In the genomic region with DNA sequence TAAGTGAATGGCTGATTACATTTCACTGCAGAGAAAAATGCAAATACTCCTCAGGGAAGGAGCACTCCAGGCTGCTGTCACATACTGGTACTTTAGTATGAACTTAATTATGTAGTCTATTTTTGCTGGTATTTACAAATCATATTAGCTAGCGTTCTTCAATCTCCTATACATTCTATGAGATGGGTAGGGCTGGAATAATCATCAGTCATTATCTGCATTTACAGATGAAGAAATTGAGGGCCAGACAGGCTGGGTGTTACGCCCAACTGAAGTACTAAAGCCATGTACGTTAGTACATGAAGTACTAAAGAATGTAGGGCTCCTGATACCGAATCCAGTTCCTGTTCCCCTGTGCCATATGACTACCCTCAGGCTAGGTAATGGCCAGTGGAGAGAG, we compare ENCODE assay signal across 21 cellular contexts. TPM values are rescaled to one million over a fixed set of nuclear protein-coding genes. Genes with fewer than 3 reads are reported as not detected.
A peak's percentile ranks its signal among the peaks of the same experiment; 100 is the strongest.
DNase-seq lines count a peak whose midpoint lies in the region; ATAC-seq and TF ChIP-seq lines count a peak whose summit lies in the region.
"Had no signal": no experiment of that assay in that cellular context is flagged by ENCODE, and none has a peak within 500 bp of the region (broad histone marks: within the 10 kb centered on the region; RNA-seq: fewer than 3 reads in every experiment).

No MANE protein-coding gene starts in this region.

- H3K9me3 Mint-ChIP-seq in activated naive CD8-positive, alpha-beta T cell treated with anti-CD3 and anti-CD28 coated beads, Interleukin-2, amount 50 U/mL, for 24 hours = peaks cover 2% of the 10 kb centered on the region

- TF ChIP-seq EP300 in esophagus muscularis mucosa (IDR thresholded peaks at IDR 0.05) = no peak

- H3K4me1 ChIP-seq in esophagus muscularis mucosa = no peaks in the 10 kb centered on the region
- H3K4me1 ChIP-seq: A549; BLaER1 treated with 17β-estradiol and CSF1 and Interleukin-3, amounts not matched to agents 10 nM and 100 nM had no signal

- WGBS in esophagus muscularis mucosa = 79% methylated on average over 4 of the region's 4 CpGs

- no peak overlapping the region for H3K27ac Mint-ChIP-seq in activated naive CD8-positive, alpha-beta T cell treated with anti-CD3 and anti-CD28 coated beads, Interleukin-2, amount 50 U/mL, for 24 hours
- H3K27ac Mint-ChIP-seq: B cell; CD4-positive, alpha-beta T cell; CD8-positive, alpha-beta T cell had no signal

- H3K27me3 Mint-ChIP-seq in activated naive CD8-positive, alpha-beta T cell treated with anti-CD3 and anti-CD28 coated beads, Interleukin-2, amount 50 U/mL, for 24 hours = peaks cover 18% of the 10 kb centered on the region

- DNase-seq in ELF-1 (ENCODE audit: low read depth, low spot score) (peak; percentile 9), NCI-H69 (lab: John Stamatoyannopoulos, UW) (peak; percentile 12), esophagus muscularis mucosa (ENCODE audit: extremely low spot score) (peak; percentile 60), NCI-H1048 (lab: John Stamatoyannopoulos, UW) (no peak), NCI-H1694 treated with DMSO at 0.1 percent for 48 hours (lab: John Stamatoyannopoulos, UW) (no peak)
- DNase-seq in activated naive CD8-positive, alpha-beta T cell treated with anti-CD3 and anti-CD28 coated beads, Interleukin-2, amount 50 U/mL, for 24 hours = no peak
- DNase-seq: AML-193; Caco-2; Calu3; CD4-positive, alpha-beta T cell; CD8-positive, alpha-beta T cell; DMS79 treated with DMSO at 0.1 percent for 48 hours; GDM1 had no signal

- H3K36me3 Mint-ChIP-seq in activated naive CD8-positive, alpha-beta T cell treated with anti-CD3 and anti-CD28 coated beads, Interleukin-2, amount 50 U/mL, for 24 hours (ENCODE audit: low read depth) = no peaks in the 10 kb centered on the region
- H3K36me3 Mint-ChIP-seq: CD8-positive, alpha-beta T cell had no signal

- H3K9me3 ChIP-seq in esophagus muscularis mucosa = peaks cover 0 to under 1% (median 0%) of the 10 kb centered on the region in 4 donors
- H3K9me3 ChIP-seq: A549 had no signal

- no peak for ATAC-seq in activated naive CD8-positive, alpha-beta T cell treated with anti-CD3 and anti-CD28 coated beads, Interleukin-2, amount 50 U/mL, for 24 hours
- ATAC-seq: A549; CD8-positive, alpha-beta T cell; GM12878 had no signal

- H3K4me3 ChIP-seq in esophagus muscularis mucosa = no peak overlapping the region
- H3K4me3 ChIP-seq: A549; BLaER1 treated with 17β-estradiol and CSF1 and Interleukin-3, amounts not matched to agents 10 nM and 100 nM; GM12878 had no signal

- H3K4me3 Mint-ChIP-seq in activated naive CD8-positive, alpha-beta T cell treated with anti-CD3 and anti-CD28 coated beads, Interleukin-2, amount 50 U/mL, for 24 hours = no peak overlapping the region
- H3K4me3 Mint-ChIP-seq: B cell; CD4-positive, alpha-beta T cell; CD8-positive, alpha-beta T cell had no signal

- TF ChIP-seq CTCF in esophagus muscularis mucosa (IDR thresholded peaks at IDR 0.05) = no peak

- H3K27me3 ChIP-seq in esophagus muscularis mucosa = no peaks in the 10 kb centered on the region
- H3K27me3 ChIP-seq: BLaER1 treated with 17β-estradiol and CSF1 and Interleukin-3, amounts not matched to agents 10 nM and 100 nM had no signal

- intact Hi-C loops in esophagus muscularis mucosa (cut with DNase I) = no loop called here

- H3K4me1 Mint-ChIP-seq in activated naive CD8-positive, alpha-beta T cell treated with anti-CD3 and anti-CD28 coated beads, Interleukin-2, amount 50 U/mL, for 24 hours = no peaks in the 10 kb centered on the region
- H3K4me1 Mint-ChIP-seq: B cell had no signal

- no peak overlapping the region for H3K27ac ChIP-seq in esophagus muscularis mucosa (replicated peaks in 1 of 4)
- H3K27ac ChIP-seq: 22Rv1; A549; BLaER1 treated with 17β-estradiol and CSF1 and Interleukin-3, amounts not matched to agents 10 nM and 100 nM; C4-2B had no signal

- no peaks in the 10 kb centered on the region for H3K36me3 ChIP-seq in esophagus muscularis mucosa
- H3K36me3 ChIP-seq: BLaER1 treated with 17β-estradiol and CSF1 and Interleukin-3, amounts not matched to agents 10 nM and 100 nM had no signal

- no peak for TF ChIP-seq POLR2A in esophagus muscularis mucosa (IDR thresholded peaks at IDR 0.05; ENCODE audit: low read depth)

RNA-seq across cellular contexts. Expression of a gene that starts 37.6 kb away (rescaled TPM):
- total RNA-seq in esophagus muscularis mucosa = under 1 TPM in 3 of 4 donors, not detected in 1; 0.17 to 0.39 (median 0.17) TPM
- total RNA-seq: A172; B cell; CD4-positive, alpha-beta T cell; CD8-positive, alpha-beta T cell; G401; GM12878 had no signal

Comparison
In these comparisons a context has a peak if more than half of its experiments do, and no peak if none do; other contexts are left out.
1. DNase-seq: peak in ELF-1 (single experiment), NCI-H69 (single experiment) and esophagus muscularis mucosa (single experiment); none in activated naive CD8-positive, alpha-beta T cell treated with anti-CD3 and anti-CD28 coated beads, Interleukin-2, amount 50 U/mL, for 24 hours (single experiment), NCI-H1048 (single experiment) and NCI-H1694 treated with DMSO at 0.1 percent for 48 hours (single experiment).